ENCODE assay signal across 16 cellular contexts in genomic region chr13:75993823-75994222, GRCh38.
"Had no signal": no experiment of that assay in that cellular context is flagged by ENCODE, and none has a peak within 500 bp of the region (broad histone marks: within the 10 kb centered on the region; RNA-seq: fewer than 3 reads in every experiment).

No MANE protein-coding gene starts in this region.

- ATAC-seq: activated CD4-positive, CD25-positive, alpha-beta regulatory T cell treated with anti-CD3 and anti-CD28 coated beads, Interleukin-2, amount 50 U/mL, for 24 hours; activated naive CD4-positive, alpha-beta T cell treated with anti-CD3 and anti-CD28 coated beads, Interleukin-2, amount 50 U/mL, for 72 hours; activated T-cell treated with anti-CD3 and anti-CD28 coated beads, Interleukin-2, amount 50 U/mL, for 4 hours; left ventricle myocardium superior; T-helper 17 cell; upper lobe of right lung had no signal

- H3K27me3 Mint-ChIP-seq: stimulated activated naive CD8-positive, alpha-beta T cell treated with anti-CD3 and anti-CD28 coated beads, Interleukin-15, Interleukin-2, amounts not matched to agents 100 ng/mL and 50 ng/mL, for 24 hours; T-helper 17 cell had no signal

- H3K4me3 Mint-ChIP-seq: activated T-cell treated with anti-CD3 and anti-CD28 coated beads, Interleukin-2, amount 50 U/mL, for 4 hours; endodermal cell; neural crest cell; stimulated activated naive CD8-positive, alpha-beta T cell treated with anti-CD3 and anti-CD28 coated beads, Interleukin-15, Interleukin-2, amounts not matched to agents 100 ng/mL and 50 ng/mL, for 24 hours; T-helper 17 cell had no signal

- H3K9me3 ChIP-seq: upper lobe of right lung had no signal

- H3K4me3 ChIP-seq: upper lobe of right lung had no signal

- H3K4me1 ChIP-seq: upper lobe of right lung had no signal

- H3K27ac ChIP-seq: brain microvascular endothelial cell, upper lobe of right lung had no signal

- H3K36me3 ChIP-seq: brain microvascular endothelial cell, upper lobe of right lung had no signal

- H3K27ac Mint-ChIP-seq: activated naive CD4-positive, alpha-beta T cell treated with anti-CD3 and anti-CD28 coated beads, Interleukin-2, amount 50 U/mL, for 72 hours; endodermal cell; stimulated activated naive CD8-positive, alpha-beta T cell treated with anti-CD3 and anti-CD28 coated beads, Interleukin-15, Interleukin-2, amounts not matched to agents 100 ng/mL and 50 ng/mL, for 24 hours; T-helper 17 cell had no signal

- H3K4me1 Mint-ChIP-seq: endodermal cell, T-helper 17 cell had no signal

- DNase-seq: activated CD4-positive, alpha-beta T cell treated with anti-CD3 and anti-CD28 coated beads, Interleukin-2, amount 50 U/mL, for 4 hours; activated effector memory CD4-positive, alpha-beta T cell treated with anti-CD3 and anti-CD28 coated beads, Interleukin-2, amount 50 U/mL, for 16 hours; activated T-cell treated with anti-CD3 and anti-CD28 coated beads, Interleukin-2, amount 50 U/mL, for 4 hours; brain microvascular endothelial cell; endodermal cell; foreskin melanocyte; left ventricle myocardium superior; mesendoderm; stimulated activated CD4-positive, alpha-beta T cell treated with anti-CD3 and anti-CD28 coated beads, Interleukin-15, amount 100 ng/mL, for 24 hours; stimulated activated CD4-positive, alpha-beta T cell treated with anti-CD3 and anti-CD28 coated beads, Interleukin-4, amount 100 ng/mL, for 24 hours; T-helper 17 cell; upper lobe of right lung had no signal

- H3K27me3 ChIP-seq: brain microvascular endothelial cell, upper lobe of right lung had no signal

- H3K9me3 Mint-ChIP-seq: stimulated activated naive CD8-positive, alpha-beta T cell treated with anti-CD3 and anti-CD28 coated beads, Interleukin-15, Interleukin-2, amounts not matched to agents 100 ng/mL and 50 ng/mL, for 24 hours had no signal
